18 cellular contexts compared by ENCODE assay signal in genomic region chr15:63669074-63669473, GRCh38.
DNase-seq lines count a peak whose midpoint lies in the region; FAIRE-seq and TF ChIP-seq lines count a peak whose summit lies in the region.
"Had no signal": no experiment of that assay in that cellular context is flagged by ENCODE, and none has a peak within 500 bp of the region (broad histone marks: within the 10 kb centered on the region; RNA-seq: fewer than 3 reads in every experiment).

No MANE protein-coding gene starts in this region.

- no peaks in the 10 kb centered on the region for H3K27me3 ChIP-seq in WERI-Rb-1 (ENCODE audit: insufficient read depth, low read depth, severe bottlenecking)
- H3K27me3 ChIP-seq: stomach had no signal

- H3K36me3 Mint-ChIP-seq in activated naive CD4-positive, alpha-beta T cell treated with anti-CD3 and anti-CD28 coated beads for 36 hours (ENCODE audit: low read depth): peaks cover 38% of the 10 kb centered on the region
- peaks cover 56% of the 10 kb centered on the region for H3K36me3 Mint-ChIP-seq in T-helper 1 cell treated with Interleukin-12 subunit alpha and Interleukin-12 subunit beta and Interleukin-4 antibody, amounts not matched to agents 30 μg/mL and 1 μg/mL, for 36 hours (ENCODE audit: low read depth)
- H3K36me3 Mint-ChIP-seq in dendritic cell treated with granulocyte-macrophage colony-stimulating factor and Interleukin-4, amounts not matched to agents 40 ng/mL and 50 ng/mL, for 4 days (ENCODE audit: low read depth): peaks cover 86% of the 10 kb centered on the region
- H3K36me3 Mint-ChIP-seq in type B pancreatic cell: peaks cover 31% of the 10 kb centered on the region

- no peaks in the 10 kb centered on the region for H3K9me3 ChIP-seq in WERI-Rb-1 (ENCODE audit: severe bottlenecking)
- H3K9me3 ChIP-seq: stomach had no signal

- peak overlapping the region; percentile 83 for H3K27ac Mint-ChIP-seq in activated naive CD4-positive, alpha-beta T cell treated with anti-CD3 and anti-CD28 coated beads for 36 hours
- H3K27ac Mint-ChIP-seq in T-helper 1 cell treated with Interleukin-12 subunit alpha and Interleukin-12 subunit beta and Interleukin-4 antibody, amounts not matched to agents 30 μg/mL and 1 μg/mL, for 36 hours: peak overlapping the region; percentile 88
- peak overlapping the region; percentile 81 for H3K27ac Mint-ChIP-seq in dendritic cell treated with granulocyte-macrophage colony-stimulating factor and Interleukin-4, amounts not matched to agents 40 ng/mL and 50 ng/mL, for 4 days
- no peak overlapping the region for H3K27ac Mint-ChIP-seq in type B pancreatic cell
- H3K27ac Mint-ChIP-seq: nephron progenitor cell had no signal

- peaks cover 66% of the 10 kb centered on the region for H3K36me3 ChIP-seq in WERI-Rb-1

- H3K4me3 Mint-ChIP-seq in activated naive CD4-positive, alpha-beta T cell treated with anti-CD3 and anti-CD28 coated beads for 36 hours: peak overlapping the region; percentile 57
- H3K4me3 Mint-ChIP-seq in T-helper 1 cell treated with Interleukin-12 subunit alpha and Interleukin-12 subunit beta and Interleukin-4 antibody, amounts not matched to agents 30 μg/mL and 1 μg/mL, for 36 hours: peak overlapping the region; percentile 78
- peak overlapping the region; percentile 53 for H3K4me3 Mint-ChIP-seq in dendritic cell treated with granulocyte-macrophage colony-stimulating factor and Interleukin-4, amounts not matched to agents 40 ng/mL and 50 ng/mL, for 4 days
- H3K4me3 Mint-ChIP-seq in type B pancreatic cell: no peak overlapping the region
- H3K4me3 Mint-ChIP-seq: H9, nephron progenitor cell had no signal

- H3K4me1 Mint-ChIP-seq in activated naive CD4-positive, alpha-beta T cell treated with anti-CD3 and anti-CD28 coated beads for 36 hours (ENCODE audit: low read depth): peaks cover 57% of the 10 kb centered on the region
- peaks cover 43% of the 10 kb centered on the region for H3K4me1 Mint-ChIP-seq in T-helper 1 cell treated with Interleukin-12 subunit alpha and Interleukin-12 subunit beta and Interleukin-4 antibody, amounts not matched to agents 30 μg/mL and 1 μg/mL, for 36 hours (ENCODE audit: low read depth)
- H3K4me1 Mint-ChIP-seq in dendritic cell treated with granulocyte-macrophage colony-stimulating factor and Interleukin-4, amounts not matched to agents 40 ng/mL and 50 ng/mL, for 4 days (ENCODE audit: low read depth): peaks cover 17% of the 10 kb centered on the region
- H3K4me1 Mint-ChIP-seq in type B pancreatic cell (ENCODE audit: unreplicated experiment): no peaks in the 10 kb centered on the region
- H3K4me1 Mint-ChIP-seq: nephron progenitor cell had no signal

- CTCF ChIA-PET in activated naive CD4-positive, alpha-beta T cell treated with anti-CD3 and anti-CD28 coated beads for 36 hours (lab: Charles Lee): interaction anchor here (0.6 to 2.0 kb wide), 3 partner anchors 9 to 344 kb away, joined by 3 to 5 read pairs (median 3); no protein-coding TSS in a partner anchor

- no peaks in the 10 kb centered on the region for H3K9me3 Mint-ChIP-seq in activated naive CD4-positive, alpha-beta T cell treated with anti-CD3 and anti-CD28 coated beads for 36 hours
- H3K9me3 Mint-ChIP-seq in T-helper 1 cell treated with Interleukin-12 subunit alpha and Interleukin-12 subunit beta and Interleukin-4 antibody, amounts not matched to agents 30 μg/mL and 1 μg/mL, for 36 hours: no peaks in the 10 kb centered on the region
- no peaks in the 10 kb centered on the region for H3K9me3 Mint-ChIP-seq in dendritic cell treated with granulocyte-macrophage colony-stimulating factor and Interleukin-4, amounts not matched to agents 40 ng/mL and 50 ng/mL, for 4 days
- no peaks in the 10 kb centered on the region for H3K9me3 Mint-ChIP-seq in type B pancreatic cell
- H3K9me3 Mint-ChIP-seq: H9, nephron progenitor cell had no signal

- no peak overlapping the region for H3K4me3 ChIP-seq in WERI-Rb-1 (ENCODE audit: low read depth, low read length)
- H3K4me3 ChIP-seq: coronary artery, lung, stomach had no signal

- FAIRE-seq in D721Med (lab: Jason Lieb, UNC): no peak

- TF ChIP-seq CTCF in D721Med (IDR thresholded peaks at IDR 0.05; ENCODE audit: insufficient read depth, missing control alignments) (no peak), WERI-Rb-1 (IDR thresholded peaks at IDR 0.05; ENCODE audit: low read depth, low read length) (no peak), type B pancreatic cell (conservative IDR thresholded peaks at IDR 0.05) (no peak)

- intact Hi-C loops in activated naive CD4-positive, alpha-beta T cell treated with anti-CD3 and anti-CD28 coated beads for 36 hours (cut with micrococcal nuclease): loop anchor here (2.0 kb wide), 2 partner anchors 58 to 60 kb away; no protein-coding TSS in a partner anchor
- intact Hi-C loops in dendritic cell treated with granulocyte-macrophage colony-stimulating factor and Interleukin-4, amounts not matched to agents 40 ng/mL and 50 ng/mL, for 4 days (cut with micrococcal nuclease): loop anchor here (10.0 kb wide), 1 partner anchor 56 kb away; no protein-coding TSS in a partner anchor

- no peak overlapping the region for H3K27ac ChIP-seq in WERI-Rb-1
- H3K27ac ChIP-seq: coronary artery had no signal

- no peaks in the 10 kb centered on the region for H3K27me3 Mint-ChIP-seq in activated naive CD4-positive, alpha-beta T cell treated with anti-CD3 and anti-CD28 coated beads for 36 hours (ENCODE audit: low read depth)
- no peaks in the 10 kb centered on the region for H3K27me3 Mint-ChIP-seq in T-helper 1 cell treated with Interleukin-12 subunit alpha and Interleukin-12 subunit beta and Interleukin-4 antibody, amounts not matched to agents 30 μg/mL and 1 μg/mL, for 36 hours (ENCODE audit: low read depth)
- H3K27me3 Mint-ChIP-seq in dendritic cell treated with granulocyte-macrophage colony-stimulating factor and Interleukin-4, amounts not matched to agents 40 ng/mL and 50 ng/mL, for 4 days: no peaks in the 10 kb centered on the region
- H3K27me3 Mint-ChIP-seq in type B pancreatic cell: no peaks in the 10 kb centered on the region

- no peak for DNase-seq in activated naive CD4-positive, alpha-beta T cell treated with anti-CD3 and anti-CD28 coated beads for 36 hours
- no peak for DNase-seq in activated naive CD4-positive, alpha-beta T cell treated with anti-CD3 and anti-CD28 coated beads, Interleukin-2, amount 50 U/mL, for 16 hours
- DNase-seq in NCI-H446 treated with DMSO at 0.1 percent for 48 hours (lab: John Stamatoyannopoulos, UW): no peak
- no peak for DNase-seq in D721Med (ENCODE audit: insufficient read length, low spot score)
- DNase-seq in WERI-Rb-1: no peak
- DNase-seq in type B pancreatic cell (ENCODE audit: extremely low spot score, unreplicated experiment): no peak
- DNase-seq: activated CD4-positive, CD25-positive, alpha-beta regulatory T cell treated with anti-CD3 and anti-CD28 coated beads, Interleukin-2, amount 50 U/mL, for 72 hours; Calu3; H9; NCI-H226; nephron progenitor cell; Right ventricle myocardium superior; stimulated activated CD4-positive, alpha-beta T cell treated with anti-CD3 and anti-CD28 coated beads, Interleukin-12 subunit alpha, Interleukin-12 subunit beta, amount 100 ng/mL, for 4 hours; stomach had no signal
